ENCODE assay signal across 24 cellular contexts in the genomic region with DNA sequence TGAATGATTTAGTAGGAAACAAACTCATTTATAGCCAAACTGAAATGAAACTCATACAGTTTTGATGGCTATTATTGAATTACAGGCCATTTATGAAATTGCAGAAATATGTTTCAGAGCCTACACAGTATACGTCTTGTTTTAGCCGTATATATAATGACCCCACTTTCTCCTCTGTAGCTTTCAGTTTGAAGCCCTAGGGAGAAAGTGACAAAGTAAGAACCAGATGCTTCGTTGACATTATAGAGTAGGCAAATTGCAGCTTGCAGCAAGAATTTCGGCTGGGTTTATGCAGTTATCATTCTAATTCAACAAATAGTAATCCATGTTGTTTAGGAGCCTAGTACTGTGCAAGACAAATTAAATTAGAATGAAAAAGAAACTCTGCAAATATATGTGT.
"Had no signal": no experiment of that assay in that cellular context is flagged by ENCODE, and none has a peak within 500 bp of the region (broad histone marks: within the 10 kb centered on the region; RNA-seq: fewer than 3 reads in every experiment).

No MANE protein-coding gene starts in this region.

- H3K27ac ChIP-seq: colonic mucosa, epithelial cell of prostate, esophagus squamous epithelium, gastrocnemius medialis, heart right ventricle, left lung, lower lobe of right lung had no signal

- H3K4me1 Mint-ChIP-seq: mesothelial cell of epicardium, naive B cell had no signal

- H3K27ac Mint-ChIP-seq: dendritic cell treated with granulocyte-macrophage colony-stimulating factor and Interleukin-4, amounts not matched to agents 40 ng/mL and 50 ng/mL, for 4 days; effector memory CD8-positive, alpha-beta T cell; endodermal cell; mesothelial cell of epicardium; naive B cell had no signal

- ATAC-seq: effector memory CD8-positive, alpha-beta T cell; esophagus mucosa; gastrocnemius medialis; heart right ventricle; left cardiac atrium; left lung; left ventricle myocardium superior; lower lobe of right lung; mucosa of descending colon had no signal

- DNase-seq: colonic mucosa; cortex of kidney; effector CD8-positive, alpha-beta T cell; effector memory CD8-positive, alpha-beta T cell; endodermal cell; erythroblast; esophagus squamous epithelium; foreskin melanocyte; gastrocnemius medialis; glutamatergic neuron; head of caudate nucleus; heart right ventricle; hippocampal formation; left cardiac atrium; left lung; left ventricle myocardium superior; lower lobe of right lung; mesenchymal stem cell; mucosa of descending colon; naive B cell had no signal

- H3K4me1 ChIP-seq: colonic mucosa, esophagus squamous epithelium, gastrocnemius medialis, heart right ventricle, left lung, lower lobe of right lung had no signal

- H3K27me3 Mint-ChIP-seq: dendritic cell treated with granulocyte-macrophage colony-stimulating factor and Interleukin-4, amounts not matched to agents 40 ng/mL and 50 ng/mL, for 4 days; effector memory CD8-positive, alpha-beta T cell; naive B cell had no signal

- H3K27me3 ChIP-seq: colonic mucosa, esophagus squamous epithelium, gastrocnemius medialis, heart right ventricle, left lung had no signal

- H3K4me3 Mint-ChIP-seq: dendritic cell treated with granulocyte-macrophage colony-stimulating factor and Interleukin-4, amounts not matched to agents 40 ng/mL and 50 ng/mL, for 4 days; effector memory CD8-positive, alpha-beta T cell; endodermal cell; mesothelial cell of epicardium; naive B cell had no signal

- H3K4me3 ChIP-seq: colonic mucosa, esophagus squamous epithelium, gastrocnemius medialis, heart right ventricle, left lung, lower lobe of right lung, mucosa of descending colon had no signal

- H3K36me3 Mint-ChIP-seq: mesothelial cell of epicardium, naive B cell had no signal

- H3K9me3 ChIP-seq: colonic mucosa, esophagus squamous epithelium, gastrocnemius medialis, heart right ventricle, left lung, lower lobe of right lung, mucosa of descending colon had no signal

- H3K36me3 ChIP-seq: colonic mucosa, esophagus squamous epithelium, gastrocnemius medialis, heart right ventricle, left lung, lower lobe of right lung had no signal

- H3K9me3 Mint-ChIP-seq: dendritic cell treated with granulocyte-macrophage colony-stimulating factor and Interleukin-4, amounts not matched to agents 40 ng/mL and 50 ng/mL, for 4 days; effector memory CD8-positive, alpha-beta T cell; endodermal cell had no signal
